Comparison of ENCODE assay signal across 22 cellular contexts in genomic region chr5:103373576-103374472, GRCh38.
DNase-seq lines count a peak whose midpoint lies in the region; ATAC-seq, FAIRE-seq and TF ChIP-seq lines count a peak whose summit lies in the region.
"Had no signal": no experiment of that assay in that cellular context is flagged by ENCODE, and none has a peak within 500 bp of the region (broad histone marks: within the 10 kb centered on the region; RNA-seq: fewer than 3 reads in every experiment).

No MANE protein-coding gene starts in this region.

- no peak for TF ChIP-seq RAD21 in A549 (conservative IDR thresholded peaks at IDR 0.05 in 1 of 2, IDR thresholded peaks at IDR 0.05 in 1 of 2)

- H3K9me2 ChIP-seq in GM23338 (ENCODE audit: insufficient read depth) (no peaks in the 10 kb centered on the region), GM23248 (ENCODE audit: insufficient read depth) (no peaks in the 10 kb centered on the region)

- H2BK12ac ChIP-seq in neuronal stem cell (ENCODE audit: low read length): no peak overlapping the region

- ATAC-seq in A549 (no peak), GM23338 (peak; percentile 54; the same call in 2 of the 3 replicates)
- ATAC-seq: PC-3 had no signal

- no peak overlapping the region for H3K27ac Mint-ChIP-seq in GM23338
- no peak overlapping the region for H3K27ac Mint-ChIP-seq in activated CD4-positive, alpha-beta memory T cell treated with anti-CD3 and anti-CD28 coated beads, Interleukin-2, amount 10 ng/mL, durations not matched to agents 7 days and 5 days
- H3K27ac Mint-ChIP-seq: activated naive CD4-positive, alpha-beta T cell treated with anti-CD3 and anti-CD28 coated beads for 36 hours; T-helper 1 cell treated with Interleukin-12 subunit alpha and Interleukin-12 subunit beta and Interleukin-4 antibody, amounts not matched to agents 30 μg/mL and 1 μg/mL, for 36 hours had no signal

- peaks cover 3% of the 10 kb centered on the region for H3K27me3 Mint-ChIP-seq in GM23338 (ENCODE audit: insufficient read depth, low read depth, poor library complexity)
- H3K27me3 Mint-ChIP-seq in activated CD4-positive, alpha-beta memory T cell treated with anti-CD3 and anti-CD28 coated beads, Interleukin-2, amount 10 ng/mL, durations not matched to agents 7 days and 5 days: peaks cover 29% of the 10 kb centered on the region

- H3K4me3 ChIP-seq in A549 (no peak overlapping the region), GM23338 (no peak overlapping the region), colonic mucosa (no peak overlapping the region), neuronal stem cell (ENCODE audit: low read length in 2 of 2) (no peak overlapping the region), GM23248 (no peak overlapping the region)
- H3K4me3 ChIP-seq: lung, SJSA1, uterus had no signal

- POLR2A ChIA-PET in A549 (lab: Yijun Ruan, JAX): no interaction called here
- POLR2A ChIA-PET in activated CD4-positive, alpha-beta memory T cell treated with anti-CD3 and anti-CD28 coated beads, Interleukin-2, amount 10 ng/mL, durations not matched to agents 7 days and 5 days (lab: Charles Lee): no interaction called here

- intact Hi-C loops in colonic mucosa (cut with DNase I): no loop called here

- no peaks in the 10 kb centered on the region for H3K4me1 ChIP-seq in A549
- no peaks in the 10 kb centered on the region for H3K4me1 ChIP-seq in GM23338 (ENCODE audit: insufficient read depth)
- no peaks in the 10 kb centered on the region for H3K4me1 ChIP-seq in colonic mucosa
- peaks cover 1 to 13% of the 10 kb centered on the region in 2 donors for H3K4me1 ChIP-seq in neuronal stem cell (ENCODE audit: control insufficient read depth in 2 of 2, insufficient read depth in 1 of 2, low read depth in 1 of 2, low read length in 2 of 2)
- no peaks in the 10 kb centered on the region for H3K4me1 ChIP-seq in GM23248 (ENCODE audit: insufficient read depth)
- H3K4me1 ChIP-seq: SJSA1, uterus had no signal

- H3K4me2 ChIP-seq in A549 (no peak overlapping the region), GM23338 (no peak overlapping the region), neuronal stem cell (ENCODE audit: insufficient read depth, low read length, poor library complexity, severe bottlenecking) (no peak overlapping the region), GM23248 (ENCODE audit: unreplicated experiment) (no peak overlapping the region)

- no peak overlapping the region for H3K14ac ChIP-seq in neuronal stem cell (ENCODE audit: low read length)

- no peaks in the 10 kb centered on the region for H3K27me3 ChIP-seq in GM23338 (ENCODE audit: insufficient read depth)
- no peaks in the 10 kb centered on the region for H3K27me3 ChIP-seq in colonic mucosa
- no peaks in the 10 kb centered on the region for H3K27me3 ChIP-seq in neuronal stem cell (ENCODE audit: control insufficient read depth in 3 of 3, insufficient read depth in 3 of 3, low read depth in 1 of 3, low read length in 3 of 3)
- H3K27me3 ChIP-seq in GM23248 (replicated peaks; ENCODE audit: insufficient read depth): no peaks in the 10 kb centered on the region
- H3K27me3 ChIP-seq: SJSA1, uterus had no signal

- H3K9ac ChIP-seq in colonic mucosa (ENCODE audit: low read depth in 2 of 2, low read length in 2 of 2): no peak overlapping the region
- H3K9ac ChIP-seq in neuronal stem cell (ENCODE audit: low read depth, low read length, poor library complexity): no peak overlapping the region
- H3K9ac ChIP-seq in GM23248: no peak overlapping the region

- TF ChIP-seq EP300 in A549 (IDR thresholded peaks at IDR 0.05): no peak

- no peak overlapping the region for H2AK5ac ChIP-seq in neuronal stem cell (ENCODE audit: low read depth, low read length)

- H3K4me1 Mint-ChIP-seq in GM23338: peaks cover 7% of the 10 kb centered on the region; the same call in 2 of the 3 replicates
- no peaks in the 10 kb centered on the region for H3K4me1 Mint-ChIP-seq in activated CD4-positive, alpha-beta memory T cell treated with anti-CD3 and anti-CD28 coated beads, Interleukin-2, amount 10 ng/mL, durations not matched to agents 7 days and 5 days
- H3K4me1 Mint-ChIP-seq: naive B cell had no signal

- H3F3A ChIP-seq in GM23338 (replicated peaks; ENCODE audit: low read depth): no peaks in the 10 kb centered on the region
- H3F3A ChIP-seq in GM23248 (ENCODE audit: insufficient read depth): no peaks in the 10 kb centered on the region

- H3K9me3 Mint-ChIP-seq in GM23338: no peaks in the 10 kb centered on the region
- H3K9me3 Mint-ChIP-seq in activated CD4-positive, alpha-beta memory T cell treated with anti-CD3 and anti-CD28 coated beads, Interleukin-2, amount 10 ng/mL, durations not matched to agents 7 days and 5 days: no peaks in the 10 kb centered on the region
- H3K9me3 Mint-ChIP-seq: T-helper 1 cell treated with Interleukin-12 subunit alpha and Interleukin-12 subunit beta and Interleukin-4 antibody, amounts not matched to agents 30 μg/mL and 1 μg/mL, for 36 hours had no signal

- no peak for DNase-seq in A549 (ENCODE audit: low read depth in 1 of 2, low spot score in 1 of 2)
- no peak for DNase-seq in GM23338 (ENCODE audit: low spot score)
- peak; percentile 35 for DNase-seq in colonic mucosa
- no peak for DNase-seq in neuronal stem cell (ENCODE audit: low spot score)
- no peak for DNase-seq in GM23248
- no peak for DNase-seq in G401 (ENCODE audit: low spot score)
- no peak for DNase-seq in activated CD4-positive, alpha-beta memory T cell treated with anti-CD3 and anti-CD28 coated beads, Interleukin-2, amount 10 ng/mL, durations not matched to agents 7 days and 5 days
- DNase-seq in stimulated activated naive CD4-positive, alpha-beta T cell (lab: John Stamatoyannopoulos, UW): no peak
- DNase-seq: activated CD4-positive, alpha-beta T cell treated with anti-CD3 and anti-CD28 coated beads, Interleukin-2, amount 50 U/mL, for 4 hours; activated naive CD4-positive, alpha-beta T cell treated with anti-CD3 and anti-CD28 coated beads for 36 hours; activated T-cell treated with anti-CD3 and anti-CD28 coated beads for 4 hours; DMS153; KBM-7; MV-4-11; naive B cell; NCI-H2171 treated with DMSO at 0.1 percent for 48 hours; PC-3; stimulated activated CD4-positive, alpha-beta T cell treated with anti-CD3 and anti-CD28 coated beads, Interleukin-4, amount 100 ng/mL, for 4 hours; uterus had no signal

- H3K27ac ChIP-seq in A549 (no peak overlapping the region), GM23338 (ENCODE audit: low read depth) (no peak overlapping the region), colonic mucosa (no peak overlapping the region), neuronal stem cell (replicated peaks; ENCODE audit: low read length) (no peak overlapping the region), GM23248 (no peak overlapping the region)
- H3K27ac ChIP-seq: SJSA1, uterus had no signal

- H2AFZ ChIP-seq in GM23338 (peak overlapping the region; percentile 88), neuronal stem cell (ENCODE audit: low read length) (peak overlapping the region; percentile 2), GM23248 (no peak overlapping the region)

- in situ Hi-C loops in GM23248 (cut with MboI) (no loop called here), G401 (cut with HindIII; ENCODE audit: low sequenced_read_pairs) (no loop called here)

- no peak overlapping the region for H3K23ac ChIP-seq in neuronal stem cell (ENCODE audit: low read depth, low read length, poor library complexity)

- CTCF ChIA-PET in A549 (lab: Yijun Ruan, JAX): interaction anchor here (0.7 kb wide), 1 partner anchor 209 kb away, joined by 3 read pairs; no protein-coding TSS in a partner anchor
- CTCF ChIA-PET in activated CD4-positive, alpha-beta memory T cell treated with anti-CD3 and anti-CD28 coated beads, Interleukin-2, amount 10 ng/mL, durations not matched to agents 7 days and 5 days (lab: Charles Lee): no interaction called here

- H3K79me2 ChIP-seq in GM23338 (replicated peaks; ENCODE audit: insufficient read depth) (no peaks in the 10 kb centered on the region), GM23248 (ENCODE audit: insufficient read depth) (no peaks in the 10 kb centered on the region)

- no peak overlapping the region for H3K18ac ChIP-seq in neuronal stem cell (ENCODE audit: low read length)

- no peaks in the 10 kb centered on the region for H3K36me3 ChIP-seq in GM23338 (ENCODE audit: insufficient read depth)
- H3K36me3 ChIP-seq in colonic mucosa: no peaks in the 10 kb centered on the region
- no peaks in the 10 kb centered on the region for H3K36me3 ChIP-seq in neuronal stem cell (replicated peaks in 1 of 2; ENCODE audit: control insufficient read depth in 2 of 2, insufficient read depth in 2 of 2, low read length in 2 of 2)
- no peaks in the 10 kb centered on the region for H3K36me3 ChIP-seq in GM23248 (ENCODE audit: low read depth)
- H3K36me3 ChIP-seq: SJSA1, uterus had no signal

- no peaks in the 10 kb centered on the region for H3K9me3 ChIP-seq in A549
- no peaks in the 10 kb centered on the region for H3K9me3 ChIP-seq in colonic mucosa
- peaks cover 0 to under 1% of the 10 kb centered on the region in 2 donors for H3K9me3 ChIP-seq in neuronal stem cell (replicated peaks in 1 of 2; ENCODE audit: control insufficient read depth in 2 of 2, insufficient read depth in 1 of 2, low read depth in 1 of 2, low read length in 2 of 2)
- H3K9me3 ChIP-seq in GM23248 (ENCODE audit: low read depth): no peaks in the 10 kb centered on the region
- H3K9me3 ChIP-seq: SJSA1, uterus had no signal

- no peak overlapping the region for H3K4me3 Mint-ChIP-seq in GM23338
- no peak overlapping the region for H3K4me3 Mint-ChIP-seq in activated CD4-positive, alpha-beta memory T cell treated with anti-CD3 and anti-CD28 coated beads, Interleukin-2, amount 10 ng/mL, durations not matched to agents 7 days and 5 days
- H3K4me3 Mint-ChIP-seq: activated naive CD4-positive, alpha-beta T cell treated with anti-CD3 and anti-CD28 coated beads for 36 hours; naive B cell; T-helper 1 cell treated with Interleukin-12 subunit alpha and Interleukin-12 subunit beta and Interleukin-4 antibody, amounts not matched to agents 30 μg/mL and 1 μg/mL, for 36 hours had no signal

- no peaks in the 10 kb centered on the region for H4K20me1 ChIP-seq in GM23338 (replicated peaks; ENCODE audit: insufficient read depth)
- H4K20me1 ChIP-seq in GM23248 (ENCODE audit: insufficient read depth): no peaks in the 10 kb centered on the region

- no peak for TF ChIP-seq POLR2A in A549 (IDR thresholded peaks at IDR 0.05; ENCODE audit: low read length)

- no peak overlapping the region for H4K91ac ChIP-seq in neuronal stem cell (ENCODE audit: low read depth, low read length, poor library complexity)

- no peak for TF ChIP-seq CTCF in A549 (IDR thresholded peaks at IDR 0.05)
- no peak for TF ChIP-seq CTCF in GM23338 (conservative IDR thresholded peaks at IDR 0.05; ENCODE audit: low read depth in 2 of 2)
- TF ChIP-seq CTCF in colonic mucosa (IDR thresholded peaks at IDR 0.05): no peak

- no peaks in the 10 kb centered on the region for H3K79me1 ChIP-seq in neuronal stem cell (ENCODE audit: low read depth, low read length)

- H3K36me3 Mint-ChIP-seq in GM23338 (ENCODE audit: low read depth): no peaks in the 10 kb centered on the region
- H3K36me3 Mint-ChIP-seq in activated CD4-positive, alpha-beta memory T cell treated with anti-CD3 and anti-CD28 coated beads, Interleukin-2, amount 10 ng/mL, durations not matched to agents 7 days and 5 days (ENCODE audit: low read depth): no peaks in the 10 kb centered on the region

- no peak overlapping the region for H2BK120ac ChIP-seq in neuronal stem cell (ENCODE audit: low read depth, low read length)

- no peak overlapping the region for H2BK5ac ChIP-seq in neuronal stem cell (ENCODE audit: low read length)

- FAIRE-seq in A549 (lab: Jason Lieb, UNC): no peak

- no peak overlapping the region for H4K8ac ChIP-seq in neuronal stem cell (ENCODE audit: low read depth, low read length)

- H3K4ac ChIP-seq in neuronal stem cell (ENCODE audit: low read length): no peak overlapping the region

- H2BK15ac ChIP-seq in neuronal stem cell (ENCODE audit: low read length): no peak overlapping the region

- 27% methylated on average over 9 of the region's 9 CpGs for WGBS in A549 (ENCODE audit: missing lambda C conversion rate)
- WGBS in neuronal stem cell (ENCODE audit: extremely low coverage in 2 of 2, insufficient read length in 2 of 2, insufficient replicate concordance in 1 of 2), 2 donors: no CpG with 5 or more reads among the region's 9 CpGs
- WGBS in GM23248 (ENCODE audit: low coverage in 1 of 2, low lambda C conversion rate in 2 of 2, missing lambda C conversion rate in 2 of 2), 2 experiments: 35 to 48% methylated on average over 9 of the region's 9 CpGs
